ENCODE assay signal across 8 cellular contexts in the genomic region with DNA sequence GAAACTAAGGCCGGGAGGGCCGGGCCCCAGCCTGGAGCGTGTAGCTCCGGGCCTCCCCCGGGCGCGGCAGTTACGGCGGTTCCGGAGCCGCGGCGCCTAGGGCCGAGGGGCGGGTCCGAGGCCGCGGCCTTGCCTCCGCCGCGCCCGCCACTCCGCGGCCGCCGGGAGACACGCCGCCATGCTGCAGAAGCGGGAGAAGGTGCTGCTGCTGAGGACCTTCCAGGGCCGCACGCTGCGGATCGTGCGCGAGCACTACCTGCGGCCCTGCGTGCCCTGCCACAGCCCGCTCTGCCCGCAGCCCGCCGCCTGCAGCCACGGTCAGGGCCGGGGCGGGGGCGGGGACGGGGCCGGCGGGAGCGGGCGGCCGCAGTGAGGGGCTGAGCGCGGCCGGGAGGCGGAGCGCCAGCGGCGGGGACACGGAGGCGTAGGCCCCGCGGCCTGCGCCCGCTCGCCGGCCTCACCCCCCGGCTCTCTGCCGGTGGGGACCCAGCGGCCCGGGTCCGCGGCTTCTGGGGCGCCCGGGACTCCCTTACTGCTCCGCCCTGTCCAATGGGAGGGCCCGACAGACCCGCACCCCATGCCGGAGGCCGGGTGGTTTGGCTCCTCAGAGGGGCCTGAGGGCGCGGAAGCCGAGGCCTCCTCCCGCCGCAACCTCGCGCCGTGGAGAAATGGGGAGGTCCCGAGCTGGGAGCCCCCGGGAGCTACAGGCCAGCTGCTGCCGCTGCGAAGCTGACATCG. TPM values are rescaled to one million over a fixed set of nuclear protein-coding genes. Genes with fewer than 3 reads are reported as not detected.
DNase-seq lines count a peak whose midpoint lies in the region; ATAC-seq and TF ChIP-seq lines count a peak whose summit lies in the region.

A gene (plus strand): TSS at position 150 of the 738 bp plus-strand sequence. CDS start 29 bp downstream, at position 179.

- H3K9me3 ChIP-seq in DND-41 (ENCODE audit: insufficient read depth, low read length, severe bottlenecking) = no peaks in the 10 kb centered on the region
- no peaks in the 10 kb centered on the region for H3K9me3 ChIP-seq in adrenal gland (replicated peaks in 1 of 3)
- H3K9me3 ChIP-seq in vagina = no peaks in the 10 kb centered on the region

- H3K36me3 Mint-ChIP-seq in IgD-negative memory B cell = no peaks in the 10 kb centered on the region

- H2AFZ ChIP-seq in DND-41 (ENCODE audit: low read depth, low read length) = peak within 1 kb of the TSS; percentile 98

- H3K4me1 ChIP-seq in DND-41 (ENCODE audit: insufficient read depth, low read length) = peaks cover 46% of the 10 kb centered on the region
- H3K4me1 ChIP-seq in adrenal gland (replicated peaks in 1 of 2) = peaks cover 3 to 32% of the 10 kb centered on the region in 2 donors
- H3K4me1 ChIP-seq in rectal smooth muscle tissue (ENCODE audit: control insufficient read depth, insufficient read depth, low read length) = peaks cover 15% of the 10 kb centered on the region
- H3K4me1 ChIP-seq in vagina = peaks cover 42% of the 10 kb centered on the region

- H3K9ac ChIP-seq in DND-41 (ENCODE audit: low read depth, low read length) = peak within 1 kb of the TSS; percentile 97
- H3K9ac ChIP-seq in rectal smooth muscle tissue (ENCODE audit: low read length) = peak within 1 kb of the TSS; percentile 80

- H3K36me3 ChIP-seq in DND-41 (ENCODE audit: insufficient read depth, low read length) = peaks cover 18% of the 10 kb centered on the region
- H3K36me3 ChIP-seq in adrenal gland (replicated peaks in 1 of 2) = no peaks in the 10 kb centered on the region
- H3K36me3 ChIP-seq in rectal smooth muscle tissue (ENCODE audit: control insufficient read depth, insufficient read depth, low read length) = no peaks in the 10 kb centered on the region
- peaks cover 0 to 4% of the 10 kb centered on the region in 2 donors for H3K36me3 ChIP-seq in vagina

- H3K27me3 ChIP-seq in DND-41 (ENCODE audit: insufficient read depth, low read length, poor library complexity) = no peaks in the 10 kb centered on the region
- no peaks in the 10 kb centered on the region for H3K27me3 ChIP-seq in adrenal gland
- H3K27me3 ChIP-seq in rectal smooth muscle tissue (ENCODE audit: control insufficient read depth, insufficient read depth, low read length) = no peaks in the 10 kb centered on the region
- no peaks in the 10 kb centered on the region for H3K27me3 ChIP-seq in vagina

- H3K27ac ChIP-seq in DND-41 (ENCODE audit: low read length) (peak within 1 kb of the TSS; percentile 93), adrenal gland (peak within 1 kb of the TSS; percentile 54 to 96 (median 84)), rectal smooth muscle tissue (ENCODE audit: low read depth, low read length) (peak within 1 kb of the TSS; percentile 90), vagina (peak within 1 kb of the TSS; percentile 91)

- no peaks in the 10 kb centered on the region for H4K20me1 ChIP-seq in DND-41 (ENCODE audit: insufficient read depth, low read length)

- TF ChIP-seq CTCF in DND-41 (IDR thresholded peaks at IDR 0.05; ENCODE audit: borderline replicate concordance, extremely low read depth, low read length, poor library complexity, severe bottlenecking) (no peak), adrenal gland (IDR thresholded peaks at IDR 0.05) (no peak), vagina (IDR thresholded peaks at IDR 0.05) (no peak)

- H3K27me3 Mint-ChIP-seq in IgD-negative memory B cell = no peaks in the 10 kb centered on the region

- peak; percentile 77 for DNase-seq in DND-41
- DNase-seq in T-helper 1 cell = peak; percentile 32 to 79 (median 42)
- peak; percentile 52 to 72 (median 62) for DNase-seq in adrenal gland
- DNase-seq in left ventricle myocardium superior = peak; percentile 83
- no peak for DNase-seq in vagina (ENCODE audit: extremely low spot score in 2 of 2)

- peak within 1 kb of the TSS; percentile 85 for H3K4me2 ChIP-seq in DND-41 (ENCODE audit: insufficient read depth, low read length)

- no peaks in the 10 kb centered on the region for H3K9me3 Mint-ChIP-seq in IgD-negative memory B cell

- H3K4me3 Mint-ChIP-seq in IgD-negative memory B cell = peak within 1 kb of the TSS; percentile 86 to 96 (median 93)

- peaks cover 59% of the 10 kb centered on the region for H3K79me2 ChIP-seq in DND-41 (ENCODE audit: insufficient read depth, low read length)

- peak; percentile 34 to 71 for TF ChIP-seq POLR2A in adrenal gland (IDR thresholded peaks at IDR 0.05)
- TF ChIP-seq POLR2A in vagina (IDR thresholded peaks at IDR 0.05) = peak in 1 of 2 donors; percentile 33

- intact Hi-C loops in adrenal gland (cut with DNase I) (no loop called here), left ventricle myocardium superior (cut with micrococcal nuclease) (no loop called here), vagina (cut with DNase I) (no loop called here)

- 0% methylated on average over 4 to 92 of the region's 92 CpGs for WGBS in adrenal gland, 4 donors

- peak within 1 kb of the TSS; percentile 36 to 74 for H3K4me3 ChIP-seq in DND-41 (ENCODE audit: low read depth in 1 of 2, low read length in 2 of 2)
- peak within 1 kb of the TSS in 3 of 4 donors; percentile 20 to 87 (median 54) for H3K4me3 ChIP-seq in adrenal gland
- peak within 1 kb of the TSS; percentile 74 for H3K4me3 ChIP-seq in rectal smooth muscle tissue (ENCODE audit: low read length)
- peak within 1 kb of the TSS; percentile 65 to 92 for H3K4me3 ChIP-seq in vagina

- peak within 1 kb of the TSS; percentile 91 to 97 (median 94) for H3K27ac Mint-ChIP-seq in IgD-negative memory B cell

- peaks cover 23 to 34% (median 23%) of the 10 kb centered on the region in 3 donors for H3K4me1 Mint-ChIP-seq in IgD-negative memory B cell

- ATAC-seq in DND-41 (ENCODE audit: insufficient read depth, low read depth) = peak; percentile 73
- peak; percentile 61 for ATAC-seq in GM21515 (IDR thresholded peaks at IDR 0.05; ENCODE audit: unreplicated experiment)
- ATAC-seq in left ventricle myocardium superior = peak; percentile 94

RNA-seq across cellular contexts. Expression of the gene that starts here (rescaled TPM):
- polyA plus RNA-seq in IgD-negative memory B cell (30.2 TPM), adrenal gland (10 to 100 TPM; 11.3 to 47.8 (median 14.9) TPM)
- total RNA-seq in adrenal gland (10 to 100 TPM; 31.9 to 52.8 (median 39.9) TPM), left ventricle myocardium superior (44.6 TPM), vagina (20.9 TPM)

Comparison
In these comparisons a context has a peak if more than half of its experiments do, and no peak if none do; other contexts are left out.
1. DNase-seq: peak in DND-41 (single experiment), T-helper 1 cell (5 of 5), adrenal gland (7 of 7) and left ventricle myocardium superior (single experiment); none in vagina (0 of 2).
2. Peak in every context shown above with its lines, with median percentiles within 50 percentile points of each other: ATAC-seq, H3K27ac ChIP-seq and H3K4me3 ChIP-seq.